ENCODE assay signal across 11 cellular contexts in the genomic region with DNA sequence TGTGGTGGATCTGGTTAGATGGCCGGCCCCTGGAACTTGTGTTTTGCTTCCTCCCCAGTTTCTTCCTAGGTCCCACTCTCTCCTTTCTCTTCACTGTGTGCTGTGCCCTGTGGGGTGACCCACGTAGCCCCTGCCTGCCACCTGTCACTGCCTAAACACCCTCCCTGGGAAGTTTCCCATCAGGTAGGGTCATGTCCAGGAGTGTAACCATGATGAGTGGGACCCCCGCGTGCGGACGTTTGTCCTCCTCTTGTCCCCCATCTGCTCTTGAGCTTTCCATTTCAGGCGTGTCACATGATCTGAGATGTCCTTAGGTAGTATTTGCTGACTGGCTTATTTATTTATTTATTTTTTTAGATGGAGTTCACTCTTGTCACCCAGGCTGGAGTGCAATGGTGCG.
DNase-seq lines count a peak whose midpoint lies in the region; ATAC-seq and TF ChIP-seq lines count a peak whose summit lies in the region.
"Had no signal": no experiment of that assay in that cellular context is flagged by ENCODE, and none has a peak within 500 bp of the region (broad histone marks: within the 10 kb centered on the region; RNA-seq: fewer than 3 reads in every experiment).

No MANE protein-coding gene starts in this region.

- H4K20me1 ChIP-seq in IMR-90 (ENCODE audit: insufficient read depth, low read length), result peaks cover 89% of the 10 kb centered on the region

- dilution Hi-C loops in IMR-90 (cut with HindIII; ENCODE audit: low sequenced_read_pairs, unreplicated experiment), result no loop called here

- H2BK120ac ChIP-seq in IMR-90 (ENCODE audit: low read depth, low read length), result no peak overlapping the region

- no peak overlapping the region for H3K14ac ChIP-seq in IMR-90 (replicated peaks; ENCODE audit: low read depth, low read length)

- H3K79me1 ChIP-seq in IMR-90 (ENCODE audit: low read depth in 1 of 2, low read length in 2 of 2), result peaks cover 63 to 96% of the 10 kb centered on the region in 2 experiments

- H3K27ac ChIP-seq in IMR-90 (ENCODE audit: insufficient read depth, low read length) (no peak overlapping the region), epithelial cell of prostate (peak overlapping the region; percentile 69), stomach (peak overlapping the region; percentile 37 to 80 (median 65))
- H3K27ac ChIP-seq: GM23248 had no signal

- H3K18ac ChIP-seq in IMR-90 (ENCODE audit: low read depth, low read length), result no peak overlapping the region

- H3K36me3 ChIP-seq in IMR-90 (ENCODE audit: control insufficient read depth, insufficient read depth, low read length) (peaks cover 7% of the 10 kb centered on the region; the same call in 1 of the 2 replicates), stomach (peaks cover 0 to 20% (median 10%) of the 10 kb centered on the region in 4 donors)

- H4K5ac ChIP-seq in IMR-90 (ENCODE audit: low read depth, low read length), result no peak overlapping the region

- in situ Hi-C loops in IMR-90 (cut with MboI; ENCODE audit: low sequenced_read_pairs), result no loop called here

- H2BK15ac ChIP-seq in IMR-90 (ENCODE audit: low read depth, low read length), result no peak overlapping the region

- peaks cover 35% of the 10 kb centered on the region for H3K9me1 ChIP-seq in IMR-90 (ENCODE audit: insufficient read depth, low read length)

- ATAC-seq in IMR-90 (ENCODE audit: low read depth), result no peak
- no peak for ATAC-seq in activated B cell treated with CpG ODN at 0.5 μM for 24 hours (ENCODE audit: low read depth)

- H3K4ac ChIP-seq in IMR-90 (ENCODE audit: low read depth, low read length), result no peak overlapping the region

- BruUV-seq in IMR-90 (replicated peaks; lab: Mats Ljungman, UMichigan), result no TSS peak

- DNase-seq in IMR-90 (no peak), activated B cell treated with CpG ODN at 0.5 μM for 24 hours (no peak), epithelial cell of prostate (ENCODE audit: low read depth, low spot score) (no peak), stomach (no peak), NCI-H1417 (lab: John Stamatoyannopoulos, UW) (no peak), mucosa of gallbladder (ENCODE audit: low spot score) (no peak)
- no peak for DNase-seq in stimulated activated CD8-positive, alpha-beta memory T cell treated with anti-CD3 and anti-CD28 coated beads, Interleukin-4, amount 100 ng/mL, for 48 hours
- DNase-seq: DMS 273 treated with DMSO at 0.1 percent for 48 hours, GM23248, NCI-H1436 treated with DMSO at 0.1 percent for 48 hours, NCI-H82 had no signal

- H3K27me3 Mint-ChIP-seq in activated B cell treated with CpG ODN at 0.5 μM for 24 hours, result no peaks in the 10 kb centered on the region

- H3K4me3 Mint-ChIP-seq in activated B cell treated with CpG ODN at 0.5 μM for 24 hours, result no peak overlapping the region

- no peak for TF ChIP-seq EP300 in stomach (IDR thresholded peaks at IDR 0.05)

- POLR2A ChIA-PET in IMR-90 (lab: Charles Lee; ENCODE audit: unreplicated experiment) (no interaction called here), activated B cell treated with CpG ODN at 0.5 μM for 24 hours (lab: Charles Lee) (no interaction called here)

- H3K27ac Mint-ChIP-seq in activated B cell treated with CpG ODN at 0.5 μM for 24 hours, result peak overlapping the region; percentile 51

- no peak overlapping the region for H2BK20ac ChIP-seq in IMR-90 (ENCODE audit: low read depth, low read length)

- H3K56ac ChIP-seq in IMR-90 (ENCODE audit: extremely low read depth, insufficient read depth, low read length), result no peak overlapping the region

- TF ChIP-seq CTCF in IMR-90 (conservative IDR thresholded peaks at IDR 0.05; ENCODE audit: low read depth, low read length) (no peak), activated B cell treated with CpG ODN at 0.5 μM for 24 hours (IDR thresholded peaks at IDR 0.05) (no peak), stomach (IDR thresholded peaks at IDR 0.05) (no peak)

- no peak overlapping the region for H4K91ac ChIP-seq in IMR-90 (ENCODE audit: insufficient read depth, low read depth, low read length)

- no peak overlapping the region for H2AFZ ChIP-seq in IMR-90 (replicated peaks; ENCODE audit: low read length, poor library complexity)
- H2AFZ ChIP-seq: GM23248 had no signal

- no peak overlapping the region for H2BK5ac ChIP-seq in IMR-90 (ENCODE audit: low read depth, low read length, poor library complexity, severe bottlenecking)

- no peaks in the 10 kb centered on the region for H3K27me3 ChIP-seq in IMR-90 (ENCODE audit: control insufficient read depth, insufficient read depth, low read length)
- H3K27me3 ChIP-seq in stomach, result no peaks in the 10 kb centered on the region

- no peak overlapping the region for H3K4me2 ChIP-seq in IMR-90 (ENCODE audit: low read depth, low read length)

- H3K9me3 Mint-ChIP-seq in activated B cell treated with CpG ODN at 0.5 μM for 24 hours, result peaks cover 4% of the 10 kb centered on the region

- no peak overlapping the region for H3K9ac ChIP-seq in IMR-90 (ENCODE audit: low read depth, low read length)
- H3K9ac ChIP-seq: GM23248 had no signal

- no peak for TF ChIP-seq POLR2A in IMR-90 (IDR thresholded peaks at IDR 0.05; ENCODE audit: low read depth, low read length)
- no peak for TF ChIP-seq POLR2A in stomach (IDR thresholded peaks at IDR 0.05)

- H3K23ac ChIP-seq in IMR-90 (ENCODE audit: low read depth, low read length), result no peak overlapping the region

- TF ChIP-seq RAD21 in IMR-90 (IDR thresholded peaks at IDR 0.05; ENCODE audit: low read length), result no peak

- H2AK9ac ChIP-seq in IMR-90 (replicated peaks; ENCODE audit: low read depth, low read length, poor library complexity), result no peak overlapping the region

- peaks cover 73% of the 10 kb centered on the region for H3K4me1 Mint-ChIP-seq in activated B cell treated with CpG ODN at 0.5 μM for 24 hours

- H2AK5ac ChIP-seq in IMR-90 (ENCODE audit: low read depth, low read length), result no peak overlapping the region

- peaks cover 10% of the 10 kb centered on the region for H3K4me1 ChIP-seq in IMR-90 (ENCODE audit: control insufficient read depth, insufficient read depth, low read length)
- peaks cover 17 to 57% (median 31%) of the 10 kb centered on the region in 4 donors for H3K4me1 ChIP-seq in stomach

- no CpG with 5 or more reads among the region's 8 CpGs for WGBS in IMR-90 (ENCODE audit: extremely low coverage in 2 of 2, insufficient read length in 1 of 2), 2 experiments
- WGBS in stomach, 5 donors, result 96 to 98% (median 96%) methylated on average over 8 of the region's 8 CpGs

- peaks cover 70% of the 10 kb centered on the region for H3K36me3 Mint-ChIP-seq in activated B cell treated with CpG ODN at 0.5 μM for 24 hours (ENCODE audit: low read depth)

- no peak overlapping the region for H4K8ac ChIP-seq in IMR-90 (ENCODE audit: low read depth in 2 of 2, low read length in 2 of 2)

- CTCF ChIA-PET in IMR-90 (lab: Yijun Ruan, JAX), result interaction anchor here (0.6 kb wide), 1 partner anchor 1413 kb away, joined by 3 read pairs; no protein-coding TSS in a partner anchor
- CTCF ChIA-PET in activated B cell treated with CpG ODN at 0.5 μM for 24 hours (lab: Charles Lee), result no interaction called here

- intact Hi-C loops in IMR-90 (cut with micrococcal nuclease), result no loop called here
- intact Hi-C loops in activated B cell treated with CpG ODN at 0.5 μM for 24 hours (cut with micrococcal nuclease), result no loop called here
- intact Hi-C loops in stomach (cut with DNase I; ENCODE audit: low total_unique reads), result no loop called here

- H3K9me3 ChIP-seq in IMR-90 (ENCODE audit: control insufficient read depth, insufficient read depth, low read length) (no peaks in the 10 kb centered on the region), stomach (no peaks in the 10 kb centered on the region)

- H3K4me3 ChIP-seq in IMR-90 (ENCODE audit: insufficient read depth, low read depth, low read length) (no peak overlapping the region), stomach (no peak overlapping the region)
- H3K4me3 ChIP-seq: GM23248 had no signal

TF ChIP-seq in IMR-90, 13 proteins besides CTCF, POLR2A, EP300 and RAD21:
- 0 out of 2 replicates have a peak, but pooled peaks have one; percentile 19 for TF ChIP-seq MAFK (IDR thresholded peaks at IDR 0.05; ENCODE audit: low read depth, low read length)
- TF ChIP-seq CEBPB (IDR thresholded peaks at IDR 0.05; ENCODE audit: low read depth, low read length), result no peak
